In genomic region chr2:28401948-28402550, GRCh38 we compare ENCODE assay signal across 20 cellular contexts. TPM values are rescaled to one million over a fixed set of nuclear protein-coding genes. Genes with fewer than 3 reads are reported as not detected.
DNase-seq lines count a peak whose midpoint lies in the region; ATAC-seq and TF ChIP-seq lines count a peak whose summit lies in the region.
"Had no signal": no experiment of that assay in that cellular context is flagged by ENCODE, and none has a peak within 500 bp of the region (broad histone marks: within the 10 kb centered on the region; RNA-seq: fewer than 3 reads in every experiment).

No MANE protein-coding gene starts in this region.

- H3K27ac ChIP-seq in IMR-90 (ENCODE audit: insufficient read depth, low read length) (no peak overlapping the region), gastroesophageal sphincter (peak overlapping the region in 3 of 4 donors; percentile 16 to 99 (median 25)), stomach smooth muscle (ENCODE audit: low read length) (peak overlapping the region; percentile 31)
- H3K27ac ChIP-seq: body of pancreas, KMS-11, suprapubic skin, VCaP had no signal

- H3K14ac ChIP-seq in IMR-90 (replicated peaks; ENCODE audit: low read depth, low read length), result no peak overlapping the region

- H3K79me1 ChIP-seq in IMR-90 (ENCODE audit: low read depth in 1 of 2, low read length in 2 of 2), result peaks cover 16 to 90% of the 10 kb centered on the region in 2 experiments; a peak in 3 of 4 replicates

- no peak overlapping the region for H3K23ac ChIP-seq in IMR-90 (ENCODE audit: low read depth, low read length)

- H3K4me2 ChIP-seq in IMR-90 (ENCODE audit: low read depth, low read length), result no peak overlapping the region; the same call in 1 of the 2 replicates
- H3K4me2 ChIP-seq: KMS-11 had no signal

- peaks cover 56% of the 10 kb centered on the region for H3K9me1 ChIP-seq in IMR-90 (ENCODE audit: insufficient read depth, low read length)

- no TSS peak for BruUV-seq in IMR-90 (replicated peaks; lab: Mats Ljungman, UMichigan)

- H2AK9ac ChIP-seq in IMR-90 (replicated peaks; ENCODE audit: low read depth, low read length, poor library complexity), result peak overlapping the region; percentile 6

- peaks cover 56% of the 10 kb centered on the region for H3K4me1 ChIP-seq in IMR-90 (ENCODE audit: control insufficient read depth, insufficient read depth, low read length)
- H3K4me1 ChIP-seq in gastroesophageal sphincter, result peaks cover 32 to 98% (median 56%) of the 10 kb centered on the region in 3 donors
- H3K4me1 ChIP-seq in stomach smooth muscle (ENCODE audit: control insufficient read depth, insufficient read depth, low read length), result peaks cover 68% of the 10 kb centered on the region

- CTCF ChIA-PET in IMR-90 (lab: Yijun Ruan, JAX), result no interaction called here

- intact Hi-C loops in Right ventricle myocardium superior (cut with DNase I) (no loop called here), Right ventricle myocardium inferior (cut with DNase I) (no loop called here), IMR-90 (cut with micrococcal nuclease) (no loop called here)

- POLR2A ChIA-PET in IMR-90 (lab: Charles Lee; ENCODE audit: unreplicated experiment), result no interaction called here

- no peak overlapping the region for H3K18ac ChIP-seq in IMR-90 (ENCODE audit: low read depth, low read length)

- H2BK15ac ChIP-seq in IMR-90 (ENCODE audit: low read depth, low read length), result no peak overlapping the region

- in situ Hi-C loops in IMR-90 (cut with MboI; ENCODE audit: low sequenced_read_pairs), result no loop called here

- H4K8ac ChIP-seq in IMR-90 (ENCODE audit: low read depth in 2 of 2, low read length in 2 of 2), result no peak overlapping the region; a peak in 1 of 4 replicates

- no peaks in the 10 kb centered on the region for H3K9me3 ChIP-seq in IMR-90 (ENCODE audit: control insufficient read depth, insufficient read depth, low read length)
- H3K9me3 ChIP-seq in gastroesophageal sphincter, result no peaks in the 10 kb centered on the region
- no peaks in the 10 kb centered on the region for H3K9me3 ChIP-seq in stomach smooth muscle (ENCODE audit: control insufficient read depth in 2 of 2, low read length in 2 of 2)
- H3K9me3 ChIP-seq: body of pancreas, suprapubic skin had no signal

- 87% methylated on average over 3 of the region's 6 CpGs; no CpG with 5 or more reads in 1 of the 2 experiments for WGBS in IMR-90 (ENCODE audit: extremely low coverage in 2 of 2, insufficient read length in 1 of 2), 2 experiments
- 60 to 85% methylated on average over 1 to 3 of the region's 6 CpGs for WGBS in gastroesophageal sphincter (ENCODE audit: low coverage in 1 of 2), 2 donors

- no peak overlapping the region for H3K4me3 ChIP-seq in IMR-90 (ENCODE audit: insufficient read depth, low read depth, low read length)
- no peak overlapping the region for H3K4me3 ChIP-seq in gastroesophageal sphincter
- no peak overlapping the region for H3K4me3 ChIP-seq in stomach smooth muscle (ENCODE audit: low read length in 2 of 2)
- H3K4me3 ChIP-seq: body of pancreas, suprapubic skin had no signal

- TF ChIP-seq CTCF in IMR-90 (conservative IDR thresholded peaks at IDR 0.05; ENCODE audit: low read depth, low read length) (no peak), gastroesophageal sphincter (IDR thresholded peaks at IDR 0.05) (no peak)

- H3K36me3 ChIP-seq in IMR-90 (ENCODE audit: control insufficient read depth, insufficient read depth, low read length) (peaks cover 83% of the 10 kb centered on the region), gastroesophageal sphincter (peaks cover 2 to 75% of the 10 kb centered on the region in 2 donors), stomach smooth muscle (ENCODE audit: control insufficient read depth in 2 of 2, insufficient read depth in 2 of 2, low read length in 2 of 2) (peaks cover 40 to 48% of the 10 kb centered on the region in 2 donors)

- no peak overlapping the region for H2BK20ac ChIP-seq in IMR-90 (ENCODE audit: low read depth, low read length)

- TF ChIP-seq EP300 in gastroesophageal sphincter (IDR thresholded peaks at IDR 0.05), result no peak

- DNase-seq in Right ventricle myocardium superior (peak; percentile 31), Right ventricle myocardium inferior (ENCODE audit: missing footprints) (no peak), IMR-90 (no peak), NCI-H128 (lab: John Stamatoyannopoulos, UW; ENCODE audit: unreplicated experiment) (no peak), occipital lobe (lab: John Stamatoyannopoulos, UW) (no peak)
- DNase-seq: body of pancreas, DMS153, foreskin melanocyte, left colon, NCI-H1092, NCI-H2081, RPMI8226, T-cell had no signal

- dilution Hi-C loops in IMR-90 (cut with HindIII; ENCODE audit: low sequenced_read_pairs, unreplicated experiment), result no loop called here

- no peak for TF ChIP-seq RAD21 in IMR-90 (IDR thresholded peaks at IDR 0.05; ENCODE audit: low read length)

- H3K9ac ChIP-seq in IMR-90 (ENCODE audit: low read depth, low read length) (no peak overlapping the region), stomach smooth muscle (ENCODE audit: low read length in 2 of 2) (no peak overlapping the region)
- H3K9ac ChIP-seq: KMS-11 had no signal

- no peak overlapping the region for H3K56ac ChIP-seq in IMR-90 (ENCODE audit: extremely low read depth, insufficient read depth, low read length)

- H2BK5ac ChIP-seq in IMR-90 (ENCODE audit: low read depth, low read length, poor library complexity, severe bottlenecking), result no peak overlapping the region

- no peaks in the 10 kb centered on the region for H3K27me3 ChIP-seq in IMR-90 (ENCODE audit: control insufficient read depth, insufficient read depth, low read length)
- no peaks in the 10 kb centered on the region for H3K27me3 ChIP-seq in gastroesophageal sphincter
- H3K27me3 ChIP-seq in stomach smooth muscle (ENCODE audit: control insufficient read depth in 1 of 2, insufficient read depth in 2 of 2, low read length in 2 of 2), result no peaks in the 10 kb centered on the region
- H3K27me3 ChIP-seq: body of pancreas, suprapubic skin had no signal

- no peak overlapping the region for H4K5ac ChIP-seq in IMR-90 (ENCODE audit: low read depth, low read length)

- peaks cover 100% of the 10 kb centered on the region for H4K20me1 ChIP-seq in IMR-90 (ENCODE audit: insufficient read depth, low read length)

- no peak overlapping the region for H3K4ac ChIP-seq in IMR-90 (ENCODE audit: low read depth, low read length)

- no peak overlapping the region for H2AK5ac ChIP-seq in IMR-90 (ENCODE audit: low read depth, low read length)

- H2AFZ ChIP-seq in IMR-90 (replicated peaks; ENCODE audit: low read length, poor library complexity), result no peak overlapping the region

- H4K91ac ChIP-seq in IMR-90 (ENCODE audit: insufficient read depth, low read depth, low read length), result no peak overlapping the region

- no peak for ATAC-seq in Right ventricle myocardium superior (ENCODE audit: poor library complexity)
- ATAC-seq in Right ventricle myocardium inferior, result no peak
- ATAC-seq in IMR-90 (ENCODE audit: low read depth), result no peak
- no peak for ATAC-seq in gastroesophageal sphincter
- no peak for ATAC-seq in HG03565 (IDR thresholded peaks at IDR 0.05; ENCODE audit: unreplicated experiment)
- ATAC-seq: body of pancreas, sciatic nerve, T-cell had no signal

- TF ChIP-seq POLR2A in IMR-90 (IDR thresholded peaks at IDR 0.05; ENCODE audit: low read depth, low read length) (no peak), gastroesophageal sphincter (IDR thresholded peaks at IDR 0.05) (no peak)

- no peak overlapping the region for H2BK120ac ChIP-seq in IMR-90 (ENCODE audit: low read depth, low read length)

TF ChIP-seq in IMR-90, 13 proteins besides CTCF, POLR2A, EP300 and RAD21:
- TF ChIP-seq CEBPB (IDR thresholded peaks at IDR 0.05; ENCODE audit: low read depth, low read length) (no peak), RCOR1 (IDR thresholded peaks at IDR 0.05; ENCODE audit: insufficient replicate concordance, low read length) (no peak), MAFK (IDR thresholded peaks at IDR 0.05; ENCODE audit: low read depth, low read length) (no peak), USF2 (IDR thresholded peaks at IDR 0.05; ENCODE audit: low read depth, low read length) (no peak), NFE2L2 (IDR thresholded peaks at IDR 0.05; ENCODE audit: low read depth, low read length) (no peak), MAZ (IDR thresholded peaks at IDR 0.05; ENCODE audit: borderline replicate concordance, low read depth, low read length) (no peak), SMC3 (IDR thresholded peaks at IDR 0.05; ENCODE audit: low read depth, low read length) (no peak), MXI1 (IDR thresholded peaks at IDR 0.05; ENCODE audit: borderline replicate concordance, low read depth, low read length) (no peak), BHLHE40 (IDR thresholded peaks at IDR 0.05; ENCODE audit: low read depth, low read length) (no peak), RFX5 (IDR thresholded peaks at IDR 0.05; ENCODE audit: low read depth, low read length) (no peak), FOS (IDR thresholded peaks at IDR 0.05; ENCODE audit: low read depth, low read length) (no peak), CHD1 (IDR thresholded peaks at IDR 0.05; ENCODE audit: low read depth, low read length) (no peak)
- TF ChIP-seq, protein P1, sequence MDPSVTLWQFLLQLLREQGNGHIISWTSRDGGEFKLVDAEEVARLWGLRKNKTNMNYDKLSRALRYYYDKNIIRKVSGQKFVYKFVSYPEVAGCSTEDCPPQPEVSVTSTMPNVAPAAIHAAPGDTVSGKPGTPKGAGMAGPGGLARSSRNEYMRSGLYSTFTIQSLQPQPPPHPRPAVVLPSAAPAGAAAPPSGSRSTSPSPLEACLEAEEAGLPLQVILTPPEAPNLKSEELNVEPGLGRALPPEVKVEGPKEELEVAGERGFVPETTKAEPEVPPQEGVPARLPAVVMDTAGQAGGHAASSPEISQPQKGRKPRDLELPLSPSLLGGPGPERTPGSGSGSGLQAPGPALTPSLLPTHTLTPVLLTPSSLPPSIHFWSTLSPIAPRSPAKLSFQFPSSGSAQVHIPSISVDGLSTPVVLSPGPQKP (IDR thresholded peaks at IDR 0.05; ENCODE audit: borderline replicate concordance, low read depth, low read length), result no peak

RNA-seq across cellular contexts. Expression of gene FOSL2, which starts 9.4 kb away (rescaled TPM):
- total RNA-seq in Right ventricle myocardium superior, result 45.7 TPM
- 48.5 TPM for total RNA-seq in Right ventricle myocardium inferior
- total RNA-seq in IMR-90 (2012; rRNA removed), result 31.4 and 32.2 TPM in 2 replicates
- 46.3 and 51.1 TPM in 2 replicates for polyA plus RNA-seq in IMR-90 (2012; rRNA removed)
- 52.1 and 52.3 TPM in 2 replicates for polyA plus RNA-seq in IMR-90 (2012; cell fraction: cytosol; rRNA removed)
- 91.1 and 119 TPM in 2 replicates for polyA plus RNA-seq in IMR-90 (2012; cell fraction: nucleus; rRNA removed; ENCODE audit: low replicate concordance)
- 100 to 1,000 TPM in 3 of 4 donors, 10 to 100 TPM in 1; 75.3 to 152 (median 132) TPM for total RNA-seq in gastroesophageal sphincter
- total RNA-seq in occipital lobe, result 6.2 TPM
